In genomic region chr15:21717661-21718060, GRCh38 we compare ENCODE assay signal across 8 cellular contexts.
DNase-seq lines count a peak whose midpoint lies in the region; ATAC-seq and TF ChIP-seq lines count a peak whose summit lies in the region.
"Not testable (repeated sequence)": the region's sequence is repeated elsewhere in the genome, so short reads cannot be mapped to it uniquely, and the experiment has no call there.

No MANE protein-coding gene starts in this region.

- H3K27me3 Mint-ChIP-seq in activated T-cell treated with anti-CD3 and anti-CD28 coated beads, Interleukin-2, amount 50 U/mL, for 4 hours (ENCODE audit: low read depth), result not testable (repeated sequence)

- H3K9me3 Mint-ChIP-seq in activated T-cell treated with anti-CD3 and anti-CD28 coated beads, Interleukin-2, amount 50 U/mL, for 4 hours; stimulated activated effector memory CD8-positive, alpha-beta T cell treated with anti-CD3 and anti-CD28 coated beads, Interleukin-12 subunit alpha, Interleukin-12 subunit beta, amount 100 ng/mL, for 72 hours: not testable (repeated sequence)

- H3K4me3 ChIP-seq in DND-41 (ENCODE audit: low read depth in 1 of 2, low read length in 2 of 2), result not testable (repeated sequence)

- ATAC-seq in DND-41 (ENCODE audit: insufficient read depth, low read depth), result peak; percentile 47
- ATAC-seq in GM19043 (IDR thresholded peaks at IDR 0.05; ENCODE audit: low read depth, unreplicated experiment), result peak; percentile 21
- ATAC-seq in GM21390 (IDR thresholded peaks at IDR 0.05; ENCODE audit: unreplicated experiment), result peak; percentile 30
- ATAC-seq in HG02610 (IDR thresholded peaks at IDR 0.05; ENCODE audit: unreplicated experiment), result peak; percentile 13
- peak; percentile 23 for ATAC-seq in HG03025 (IDR thresholded peaks at IDR 0.05; ENCODE audit: low FRiP score, unreplicated experiment)
- peak; percentile 34 for ATAC-seq in HG03432 (IDR thresholded peaks at IDR 0.05; ENCODE audit: unreplicated experiment)
- ATAC-seq in activated T-cell treated with anti-CD3 and anti-CD28 coated beads, Interleukin-2, amount 50 U/mL, for 4 hours, result peak; percentile 67 to 68
- ATAC-seq in stimulated activated effector memory CD8-positive, alpha-beta T cell treated with anti-CD3 and anti-CD28 coated beads, Interleukin-12 subunit alpha, Interleukin-12 subunit beta, amount 100 ng/mL, for 72 hours, result peak; percentile 79

- not testable (repeated sequence) for H3K36me3 Mint-ChIP-seq in activated T-cell treated with anti-CD3 and anti-CD28 coated beads, Interleukin-2, amount 50 U/mL, for 4 hours (ENCODE audit: insufficient read depth); stimulated activated effector memory CD8-positive, alpha-beta T cell treated with anti-CD3 and anti-CD28 coated beads, Interleukin-12 subunit alpha, Interleukin-12 subunit beta, amount 100 ng/mL, for 72 hours

- H3K27me3 ChIP-seq in DND-41 (ENCODE audit: insufficient read depth, low read length, poor library complexity), result not testable (repeated sequence)

- not testable (repeated sequence) for H3K4me1 Mint-ChIP-seq in activated T-cell treated with anti-CD3 and anti-CD28 coated beads, Interleukin-2, amount 50 U/mL, for 4 hours (ENCODE audit: low read depth); stimulated activated effector memory CD8-positive, alpha-beta T cell treated with anti-CD3 and anti-CD28 coated beads, Interleukin-12 subunit alpha, Interleukin-12 subunit beta, amount 100 ng/mL, for 72 hours

- DNase-seq in DND-41; activated T-cell treated with anti-CD3 and anti-CD28 coated beads, Interleukin-2, amount 50 U/mL, for 4 hours; stimulated activated effector memory CD8-positive, alpha-beta T cell treated with anti-CD3 and anti-CD28 coated beads, Interleukin-12 subunit alpha, Interleukin-12 subunit beta, amount 100 ng/mL, for 72 hours (ENCODE audit: low spot score in 2 of 2): not testable (repeated sequence)

- H3K27ac Mint-ChIP-seq in stimulated activated effector memory CD8-positive, alpha-beta T cell treated with anti-CD3 and anti-CD28 coated beads, Interleukin-12 subunit alpha, Interleukin-12 subunit beta, amount 100 ng/mL, for 72 hours, result not testable (repeated sequence)

- not testable (repeated sequence) for TF ChIP-seq CTCF in DND-41 (IDR thresholded peaks at IDR 0.05; ENCODE audit: borderline replicate concordance, extremely low read depth, low read length, poor library complexity, severe bottlenecking)

- H3K9me3 ChIP-seq in DND-41 (ENCODE audit: insufficient read depth, low read length, severe bottlenecking), result not testable (repeated sequence)

- H3K4me3 Mint-ChIP-seq in activated T-cell treated with anti-CD3 and anti-CD28 coated beads, Interleukin-2, amount 50 U/mL, for 4 hours; stimulated activated effector memory CD8-positive, alpha-beta T cell treated with anti-CD3 and anti-CD28 coated beads, Interleukin-12 subunit alpha, Interleukin-12 subunit beta, amount 100 ng/mL, for 72 hours: not testable (repeated sequence)

- not testable (repeated sequence) for H3K4me2 ChIP-seq in DND-41 (ENCODE audit: insufficient read depth, low read length)

- not testable (repeated sequence) for H3K79me2 ChIP-seq in DND-41 (ENCODE audit: insufficient read depth, low read length)

- H3K4me1 ChIP-seq in DND-41 (ENCODE audit: insufficient read depth, low read length), result not testable (repeated sequence)

- H3K36me3 ChIP-seq in DND-41 (ENCODE audit: insufficient read depth, low read length), result not testable (repeated sequence)

- H3K27ac ChIP-seq in DND-41 (ENCODE audit: low read length), result not testable (repeated sequence)

- not testable (repeated sequence) for H4K20me1 ChIP-seq in DND-41 (ENCODE audit: insufficient read depth, low read length)

- H2AFZ ChIP-seq in DND-41 (ENCODE audit: low read depth, low read length), result not testable (repeated sequence)

- not testable (repeated sequence) for H3K9ac ChIP-seq in DND-41 (ENCODE audit: low read depth, low read length)

Comparison
In these comparisons a context has a peak if more than half of its experiments do, and no peak if none do; other contexts are left out.
1. ATAC-seq: peak in every context shown above with its lines; median percentile 79 in stimulated activated effector memory CD8-positive, alpha-beta T cell treated with anti-CD3 and anti-CD28 coated beads, Interleukin-12 subunit alpha, Interleukin-12 subunit beta, amount 100 ng/mL, for 72 hours; 68 in activated T-cell treated with anti-CD3 and anti-CD28 coated beads, Interleukin-2, amount 50 U/mL, for 4 hours; 47 in DND-41; 34 in HG03432; 30 in GM21390; 23 in HG03025; 21 in GM19043; 13 in HG02610.